8 cellular contexts compared by ENCODE assay signal in genomic region chr5:43041131-43041668, GRCh38. TPM values are rescaled to one million over a fixed set of nuclear protein-coding genes. Genes with fewer than 3 reads are reported as not detected.
DNase-seq lines count a peak whose midpoint lies in the region; ATAC-seq and TF ChIP-seq lines count a peak whose summit lies in the region.

No MANE protein-coding gene starts in this region.

- H3K27ac Mint-ChIP-seq in CD4-positive, CD25-positive, alpha-beta regulatory T cell, result peak overlapping the region; percentile 99 to 100 (median 99)
- no peak overlapping the region for H3K27ac Mint-ChIP-seq in neural progenitor cell

- H3K4me1 Mint-ChIP-seq in CD4-positive, CD25-positive, alpha-beta regulatory T cell, result peaks cover 6 to 59% (median 33%) of the 10 kb centered on the region in 4 donors
- H3K4me1 Mint-ChIP-seq in neural progenitor cell, result peaks cover 51% of the 10 kb centered on the region

- no peak for ATAC-seq in CD4-positive, CD25-positive, alpha-beta regulatory T cell (ENCODE audit: low read depth in 2 of 2)
- ATAC-seq in HG02610 (IDR thresholded peaks at IDR 0.05; ENCODE audit: unreplicated experiment) (no peak), GM21737 (IDR thresholded peaks at IDR 0.05; ENCODE audit: unreplicated experiment) (no peak)

- H3K4me3 ChIP-seq in CD4-positive, CD25-positive, alpha-beta regulatory T cell (ENCODE audit: low read depth, low read length), result peak overlapping the region; percentile 100
- H3K4me3 ChIP-seq in esophagus (ENCODE audit: low read depth in 1 of 2, low read length in 2 of 2) (peak overlapping the region; percentile 66 to 75), neural progenitor cell (peak overlapping the region; percentile 47)

- peaks cover 70% of the 10 kb centered on the region for H3F3A ChIP-seq in neural progenitor cell (ENCODE audit: low read depth)

- TF ChIP-seq CTCF in neural progenitor cell (IDR thresholded peaks at IDR 0.05), result no peak

- no peaks in the 10 kb centered on the region for H3K27me3 ChIP-seq in CD4-positive, CD25-positive, alpha-beta regulatory T cell (ENCODE audit: control insufficient read depth, insufficient read depth, low read length)
- H3K27me3 ChIP-seq in esophagus (ENCODE audit: control insufficient read depth in 1 of 2, insufficient read depth in 2 of 2, low read length in 2 of 2) (no peaks in the 10 kb centered on the region), neural progenitor cell (peaks cover 97% of the 10 kb centered on the region)

- H3K9me3 ChIP-seq in CD4-positive, CD25-positive, alpha-beta regulatory T cell (ENCODE audit: control insufficient read depth in 2 of 2, low read length in 2 of 2), result no peaks in the 10 kb centered on the region
- H3K9me3 ChIP-seq in esophagus (ENCODE audit: control insufficient read depth in 2 of 2, insufficient read depth in 1 of 2, low read depth in 1 of 2, low read length in 1 of 2) (peaks cover 0 to 4% of the 10 kb centered on the region in 2 donors), neural progenitor cell (ENCODE audit: low read depth) (no peaks in the 10 kb centered on the region)

- no peak overlapping the region for H3K9ac ChIP-seq in neural progenitor cell

- H3K27me3 Mint-ChIP-seq in CD4-positive, CD25-positive, alpha-beta regulatory T cell, result peaks cover 17% of the 10 kb centered on the region
- peaks cover 81% of the 10 kb centered on the region for H3K27me3 Mint-ChIP-seq in neural progenitor cell (ENCODE audit: insufficient read depth, low read depth)

- H3K36me3 ChIP-seq in CD4-positive, CD25-positive, alpha-beta regulatory T cell (ENCODE audit: control insufficient read depth, insufficient read depth, low read length), result peaks cover 7% of the 10 kb centered on the region
- H3K36me3 ChIP-seq in esophagus (ENCODE audit: control insufficient read depth in 2 of 2, insufficient read depth in 2 of 2, low read length in 1 of 2) (peaks cover 0 to 2% of the 10 kb centered on the region in 2 donors), neural progenitor cell (no peaks in the 10 kb centered on the region)

- H2AFZ ChIP-seq in neural progenitor cell (replicated peaks), result no peak overlapping the region

- WGBS in esophagus, 2 donors, result 6 to 10% methylated on average over 18 of the region's 18 CpGs

- H3K9me3 Mint-ChIP-seq in CD4-positive, CD25-positive, alpha-beta regulatory T cell, result peaks cover 0 to 4% (median 0%) of the 10 kb centered on the region in 7 donors
- no peaks in the 10 kb centered on the region for H3K9me3 Mint-ChIP-seq in neural progenitor cell

- peak overlapping the region; percentile 97 to 100 (median 100) for H3K4me3 Mint-ChIP-seq in CD4-positive, CD25-positive, alpha-beta regulatory T cell
- H3K4me3 Mint-ChIP-seq in neural progenitor cell, result peak overlapping the region; percentile 86

- H3K27ac ChIP-seq in CD4-positive, CD25-positive, alpha-beta regulatory T cell (ENCODE audit: insufficient read depth, low read length, poor library complexity, severe bottlenecking), result peak overlapping the region; percentile 95
- H3K27ac ChIP-seq in esophagus (ENCODE audit: low read depth in 2 of 2, low read length in 1 of 2) (peak overlapping the region; percentile 85 to 94), neural progenitor cell (no peak overlapping the region)

- peaks cover 5% of the 10 kb centered on the region for H3K36me3 Mint-ChIP-seq in CD4-positive, CD25-positive, alpha-beta regulatory T cell
- no peaks in the 10 kb centered on the region for H3K36me3 Mint-ChIP-seq in neural progenitor cell

- peak in 2 of 3 donors; percentile 35 to 82 for DNase-seq in CD4-positive, CD25-positive, alpha-beta regulatory T cell
- DNase-seq in Kasumi-1 (lab: John Stamatoyannopoulos, UW), result peak; percentile 71 to 72
- peak; percentile 46 for DNase-seq in activated CD4-positive, alpha-beta T cell treated with anti-CD3 and anti-CD28 coated beads, Interleukin-2, amount 50 U/mL, for 1 hour
- peak; percentile 16 for DNase-seq in neural progenitor cell (ENCODE audit: low spot score)
- DNase-seq in retina, result no peak

- H4K20me1 ChIP-seq in neural progenitor cell (ENCODE audit: low read depth), result peaks cover 88% of the 10 kb centered on the region

- peak overlapping the region; percentile 74 for H3K4me2 ChIP-seq in neural progenitor cell

- no peaks in the 10 kb centered on the region for H3K79me2 ChIP-seq in neural progenitor cell (ENCODE audit: low read depth)

- peaks cover 50% of the 10 kb centered on the region for H3K4me1 ChIP-seq in CD4-positive, CD25-positive, alpha-beta regulatory T cell (ENCODE audit: control insufficient read depth, insufficient read depth, low read length, poor library complexity, severe bottlenecking)
- H3K4me1 ChIP-seq in esophagus (ENCODE audit: control insufficient read depth in 2 of 2, insufficient read depth in 2 of 2, low read length in 1 of 2) (peaks cover 0 to 2% of the 10 kb centered on the region in 2 donors), neural progenitor cell (peaks cover 20% of the 10 kb centered on the region)

RNA-seq across cellular contexts. Expression of gene ANXA2R, which starts 1.1 kb away (rescaled TPM):
- total RNA-seq in CD4-positive, CD25-positive, alpha-beta regulatory T cell, result 38.7 TPM
- polyA plus RNA-seq in CD4-positive, CD25-positive, alpha-beta regulatory T cell, result 10 to 100 TPM; 35.8 to 69.7 (median 55.7) TPM
- 1 to 10 TPM; 2.3 to 2.4 TPM for polyA plus RNA-seq in esophagus
- total RNA-seq in neural progenitor cell (ENCODE audit: low replicate concordance), result 0.17 and 0.74 TPM in 2 replicates

Comparison
In these comparisons a context has a peak if more than half of its experiments do, and no peak if none do; other contexts are left out.
1. H3K4me3 ChIP-seq: peak in every context shown above with its lines; median percentile 100 in CD4-positive, CD25-positive, alpha-beta regulatory T cell; 70 in esophagus; 47 in neural progenitor cell.
2. RNA of gene ANXA2R, which starts 1.1 kb away (total RNA-seq): 38.7 TPM in CD4-positive, CD25-positive, alpha-beta regulatory T cell (single experiment); 0.17 to 0.74 TPM in neural progenitor cell; every median in the first group is over 10 times any median in the second.